ENCODE assay signal across 8 cellular contexts in the genomic region with DNA sequence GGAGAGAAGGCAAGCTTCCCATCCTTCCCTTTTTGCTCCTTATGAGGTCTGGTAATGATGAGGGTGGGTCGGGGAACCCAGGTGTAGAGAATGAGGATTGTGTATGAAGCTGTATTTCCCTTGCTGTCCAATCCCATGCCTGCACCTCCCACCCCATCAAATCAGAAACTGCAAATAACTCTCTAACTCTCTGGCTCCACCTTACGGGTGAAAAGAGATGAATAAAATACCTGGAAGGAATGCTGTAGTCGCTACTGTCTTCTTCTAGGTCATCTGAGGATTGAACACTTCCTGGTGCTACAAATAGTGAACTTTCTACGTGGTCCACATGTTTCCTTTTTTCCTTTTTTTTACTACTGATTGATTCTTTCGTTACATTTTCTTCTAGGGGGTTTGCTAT. TPM values are rescaled to one million over a fixed set of nuclear protein-coding genes. Genes with fewer than 3 reads are reported as not detected.
DNase-seq lines count a peak whose midpoint lies in the region; ATAC-seq, FAIRE-seq and TF ChIP-seq lines count a peak whose summit lies in the region.

No MANE protein-coding gene starts in this region.

- H3K36me3 ChIP-seq in heart left ventricle (peaks cover 0 to 12% (median 0%) of the 10 kb centered on the region in 9 donors), esophagus muscularis mucosa (peaks cover 0 to 5% (median 0%) of the 10 kb centered on the region in 4 donors)

- ATAC-seq in heart left ventricle (no peak), Right ventricle myocardium inferior (no peak), HG03039 (IDR thresholded peaks at IDR 0.05; ENCODE audit: unreplicated experiment) (no peak)

- no peaks in the 10 kb centered on the region for H3K9me3 ChIP-seq in heart left ventricle
- H3K9me3 ChIP-seq in esophagus muscularis mucosa = no peaks in the 10 kb centered on the region

- TF ChIP-seq CTCF in heart left ventricle (IDR thresholded peaks at IDR 0.05) = peak in 11 of 12 donors; percentile 15 to 57 (median 34)
- peak in 2 of 3 experiments; percentile 30 to 34 for TF ChIP-seq CTCF in esophagus muscularis mucosa (IDR thresholded peaks at IDR 0.05)

- H3K27ac ChIP-seq in heart left ventricle = no peak overlapping the region
- no peak overlapping the region for H3K27ac ChIP-seq in esophagus muscularis mucosa (replicated peaks in 1 of 4)

- TF ChIP-seq EP300 in esophagus muscularis mucosa (IDR thresholded peaks at IDR 0.05) = no peak

- peaks cover 0 to 26% (median 0%) of the 10 kb centered on the region in 9 donors for H3K27me3 ChIP-seq in heart left ventricle
- no peaks in the 10 kb centered on the region for H3K27me3 ChIP-seq in esophagus muscularis mucosa

- intact Hi-C loops in heart left ventricle (cut with DNase I) = loop anchor here in 5 of 10 donors (5.0 to 10.0 kb wide), 5 partner anchors 91 to 511 kb away; no protein-coding TSS in a partner anchor
- intact Hi-C loops in Right ventricle myocardium inferior (cut with DNase I) = loop anchor here (10.0 kb wide), 1 partner anchor 229 kb away; no protein-coding TSS in a partner anchor
- intact Hi-C loops in esophagus muscularis mucosa (cut with DNase I) = no loop called here

- no peak for TF ChIP-seq POLR2A in heart left ventricle (IDR thresholded peaks at IDR 0.05)
- no peak for TF ChIP-seq POLR2A in esophagus muscularis mucosa (IDR thresholded peaks at IDR 0.05; ENCODE audit: low read depth)

- H3K4me1 ChIP-seq in heart left ventricle = peaks cover 0 to 12% (median 0%) of the 10 kb centered on the region in 12 donors
- H3K4me1 ChIP-seq in esophagus muscularis mucosa = peaks cover 0 to 2% (median under 1%) of the 10 kb centered on the region in 4 donors

- 38 to 46% (median 43%) methylated on average over 5 of the region's 5 CpGs for WGBS in heart left ventricle, 4 donors
- 68% methylated on average over 5 of the region's 5 CpGs for WGBS in esophagus muscularis mucosa

- DNase-seq in heart left ventricle (no peak), Right ventricle myocardium inferior (ENCODE audit: missing footprints) (no peak), NCI-H460 (ENCODE audit: extremely low read depth, low read depth) (peak; percentile 28), esophagus muscularis mucosa (ENCODE audit: extremely low spot score) (no peak), urothelium cell line (ENCODE audit: low spot score) (peak; percentile 8), NCI-H1417 treated with DMSO at 0.1 percent for 48 hours (lab: John Stamatoyannopoulos, UW) (no peak)
- no peak for DNase-seq in activated CD4-positive, alpha-beta T cell treated with anti-CD3 and anti-CD28 coated beads for 1 hour

- FAIRE-seq in urothelium cell line (lab: Jason Lieb, UNC) = no peak

- no peak overlapping the region for H3K4me3 ChIP-seq in heart left ventricle
- no peak overlapping the region for H3K4me3 ChIP-seq in esophagus muscularis mucosa

RNA-seq across cellular contexts. Expression of gene DICER1, which starts 38.9 kb away (rescaled TPM):
- 10 to 100 TPM; 21.6 to 57.9 (median 33.3) TPM for total RNA-seq in heart left ventricle
- polyA plus RNA-seq in heart left ventricle = 10 to 100 TPM in 1 of 2 donors, 1 to 10 TPM in 1; 5.4 to 10.5 TPM
- 20.7 TPM for total RNA-seq in Right ventricle myocardium inferior
- 32.8 and 43.7 TPM in 2 replicates for total RNA-seq in NCI-H460 (2014; rRNA removed; shearing (Covaris generic))
- 23.7 and 38.6 TPM in 2 replicates for polyA plus RNA-seq in NCI-H460 (2014; cell fraction: nucleus; rRNA removed)
- 10 to 100 TPM; 43.9 to 72.2 (median 58.4) TPM for total RNA-seq in esophagus muscularis mucosa

Comparison
In these comparisons a context has a peak if more than half of its experiments do, and no peak if none do; other contexts are left out.
1. DNase-seq: peak in NCI-H460 (single experiment) and urothelium cell line (single experiment); none in heart left ventricle (0 of 5), Right ventricle myocardium inferior (single experiment), esophagus muscularis mucosa (single experiment), NCI-H1417 treated with DMSO at 0.1 percent for 48 hours (single experiment) and activated CD4-positive, alpha-beta T cell treated with anti-CD3 and anti-CD28 coated beads for 1 hour (single experiment).